ENCODE assay signal across 1 cellular context in the genomic region with DNA sequence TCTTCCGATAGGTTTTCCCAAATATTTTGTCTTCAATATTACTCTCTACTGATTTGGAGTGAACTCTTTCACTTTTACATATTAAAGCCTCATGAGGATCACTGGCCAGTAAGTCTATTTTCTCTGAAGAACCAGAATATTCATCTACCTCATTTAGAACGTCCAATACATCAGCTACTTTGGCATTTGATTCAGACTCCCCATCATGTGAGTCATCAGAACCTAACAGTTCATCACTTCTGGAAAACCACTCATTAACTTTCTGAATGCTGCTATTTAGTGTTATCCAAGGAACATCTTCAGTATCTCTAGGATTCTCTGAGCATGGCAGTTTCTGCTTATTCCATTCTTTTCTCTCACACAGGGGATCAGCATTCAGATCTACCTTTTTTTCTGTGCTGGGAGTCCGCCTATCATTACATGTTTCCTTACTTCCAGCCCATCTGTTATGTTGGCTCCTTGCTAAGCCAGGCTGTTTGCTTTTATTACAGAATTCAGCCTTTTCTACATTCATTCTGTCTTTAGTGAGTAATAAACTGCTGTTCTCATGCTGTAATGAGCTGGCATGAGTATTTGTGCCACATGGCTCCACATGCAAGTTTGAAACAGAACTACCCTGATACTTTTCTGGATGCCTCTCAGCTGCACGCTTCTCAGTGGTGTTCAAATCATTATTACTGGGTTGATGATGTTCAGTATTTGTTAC.
TF ChIP-seq lines count a peak whose summit lies in the region.

No MANE protein-coding gene starts in this region.

TF ChIP-seq in IMR-90, 13 proteins besides CTCF, POLR2A, EP300 and RAD21:
- no peak for TF ChIP-seq RFX5 (IDR thresholded peaks at IDR 0.05; ENCODE audit: low read depth, low read length)
- TF ChIP-seq FOS (IDR thresholded peaks at IDR 0.05; ENCODE audit: low read depth, low read length): peak; percentile 14; the same call in 1 of the 2 replicates
- peak; percentile 72 for TF ChIP-seq MXI1 (IDR thresholded peaks at IDR 0.05; ENCODE audit: borderline replicate concordance, low read depth, low read length)
